In the genomic region with DNA sequence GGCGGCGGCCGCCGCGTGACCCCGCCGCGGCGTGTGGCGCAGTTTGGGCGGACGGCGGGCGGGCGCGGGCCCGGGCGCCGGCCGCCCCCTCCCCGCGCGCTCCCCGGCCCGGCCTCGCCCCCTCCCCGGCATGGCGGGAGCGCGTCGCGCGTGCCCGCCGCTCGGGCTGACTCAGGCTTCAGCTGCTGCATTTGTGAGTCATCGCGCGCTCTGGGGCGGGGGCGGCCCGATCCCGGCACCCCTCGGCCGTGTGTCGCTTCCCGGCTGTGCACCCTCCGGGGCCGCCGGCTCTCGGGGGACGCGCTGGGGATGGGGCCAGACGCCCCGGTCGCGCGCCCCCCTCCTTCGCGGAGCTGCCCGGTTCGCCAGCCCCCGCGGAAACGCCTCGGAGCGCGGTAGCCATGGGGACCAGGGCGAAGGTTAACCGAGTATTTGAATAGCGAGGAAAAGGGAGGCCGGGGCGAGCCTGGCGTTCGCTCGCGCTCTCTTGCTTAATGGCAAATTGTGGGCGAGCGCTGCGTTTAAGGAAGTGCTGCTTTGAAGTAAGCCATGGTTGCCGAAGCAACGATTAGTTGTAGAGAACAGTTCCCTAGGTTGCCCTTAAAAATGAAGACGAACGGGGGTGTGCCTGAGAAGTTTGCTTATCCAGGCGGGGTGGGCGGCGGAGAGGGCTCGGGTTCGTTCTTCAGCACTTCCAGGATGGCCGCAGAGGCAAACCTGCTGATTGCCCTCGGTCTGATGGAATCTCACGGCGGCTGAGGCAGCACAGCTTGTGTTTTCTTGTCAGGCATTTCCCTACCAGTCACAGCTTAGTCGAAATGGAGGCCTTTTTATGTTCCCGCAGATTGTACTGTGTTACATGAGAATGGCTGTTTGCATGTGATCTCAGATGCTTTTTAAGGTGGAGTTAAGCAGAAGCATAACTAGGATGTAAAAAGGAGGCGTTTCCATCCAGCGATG, we compare ENCODE assay signal across 8 cellular contexts. TPM values are rescaled to one million over a fixed set of nuclear protein-coding genes. Genes with fewer than 3 reads are reported as not detected.
DNase-seq lines count a peak whose midpoint lies in the region; ATAC-seq, FAIRE-seq and TF ChIP-seq lines count a peak whose summit lies in the region.

No MANE protein-coding gene starts in this region.

- intact Hi-C loops in HepG2 (cut with micrococcal nuclease; ENCODE audit: unreplicated experiment): no loop called here

- H2AFZ ChIP-seq in HepG2 (ENCODE audit: low read length): no peak overlapping the region

- POLR2A ChIA-PET in GM10248 (lab: Yijun Ruan, JAX) (interaction anchor here (0.6 to 2.1 kb wide), 6 partner anchors 9 to 58 kb away, joined by 3 to 14 read pairs (median 4); no protein-coding TSS in a partner anchor), HepG2 (lab: Yijun Ruan, JAX) (interaction anchor here (1.0 to 5.0 kb wide), 20 partner anchors 11 to 261 kb away, joined by 3 to 87 read pairs (median 7); a partner anchor contains a TSS)

- H3K4me1 ChIP-seq in HAP-1: peaks cover 23% of the 10 kb centered on the region
- H3K4me1 ChIP-seq in HepG2 (ENCODE audit: insufficient read depth, low read length): peaks cover 50% of the 10 kb centered on the region

- TF ChIP-seq EP300 in HepG2 (IDR thresholded peaks at IDR 0.05; ENCODE audit: low read depth in 2 of 2, low read length in 2 of 2) (no peak; a peak in 1 of 4 replicates), HepG2 (CRISPR knock-in tag; IDR thresholded peaks at IDR 0.05; ENCODE audit: borderline replicate concordance) (0 out of 2 replicates have a peak, but pooled peaks have one; percentile 16)

- H3K9me3 ChIP-seq in HAP-1 (no peaks in the 10 kb centered on the region), HepG2 (ENCODE audit: low read length) (no peaks in the 10 kb centered on the region)

- TF ChIP-seq POLR2A in HepG2 (IDR thresholded peaks at IDR 0.05; ENCODE audit: insufficient read depth in 1 of 2, low read depth in 2 of 2, low read length in 2 of 2): peak; percentile 34 to 44; a peak in 2 of 4 replicates

- peaks cover 29% of the 10 kb centered on the region for H3K79me2 ChIP-seq in HepG2 (ENCODE audit: insufficient read depth, low read length)

- in situ Hi-C loops in HAP-1 (cut with MboI; ENCODE audit: low sequenced_read_pairs): no loop called here
- in situ Hi-C loops in HepG2 (cut with HindIII; ENCODE audit: extremely low pct_ligation_motif_present, low pct_unique_long_range_greater_than_20kb): no loop called here

- peak overlapping the region; percentile 100 for H3K9ac ChIP-seq in HepG2 (ENCODE audit: insufficient read depth, low read depth, low read length)

- H3K27me3 ChIP-seq in HAP-1 (ENCODE audit: low read depth) (no peaks in the 10 kb centered on the region), HepG2 (ENCODE audit: control insufficient read depth in 1 of 2, insufficient read depth in 2 of 2, low read length in 2 of 2) (no peaks in the 10 kb centered on the region; a peak in 1 of 5 replicates)

- CTCF ChIA-PET in GM10248 (lab: Yijun Ruan, JAX): interaction anchor here (0.8 to 1.8 kb wide), 5 partner anchors 9 to 230 kb away, joined by 3 to 5 read pairs (median 3); no protein-coding TSS in a partner anchor
- CTCF ChIA-PET in HepG2 (lab: Yijun Ruan, JAX; ENCODE audit: low intra/inter-chr PET ratio, low total read pairs): no interaction called here

- peak overlapping the region; percentile 97 for H3K27ac ChIP-seq in HepG2 (ENCODE audit: extremely low read length, insufficient read depth, low read length)

- TSS peak; percentile 50 for BruUV-seq in HepG2 (replicated peaks; lab: Mats Ljungman, UMichigan)

- peak overlapping the region; percentile 97 for H3K4me2 ChIP-seq in HepG2 (ENCODE audit: low read depth, low read length)

- TF ChIP-seq RAD21 in HepG2 (CRISPR knock-in tag; IDR thresholded peaks at IDR 0.05): 0 out of 2 replicates have a peak, but pooled peaks have one; percentile 11

- H3K36me3 ChIP-seq in HAP-1 (replicated peaks): peaks cover 55% of the 10 kb centered on the region
- H3K36me3 ChIP-seq in HepG2 (replicated peaks in 1 of 2; ENCODE audit: control insufficient read depth in 1 of 2, insufficient read depth in 2 of 2, low read length in 2 of 2): peaks cover 27 to 49% of the 10 kb centered on the region in 2 experiments

- no peak for FAIRE-seq in HepG2 (lab: Jason Lieb, UNC)

- H4K20me1 ChIP-seq in HepG2 (ENCODE audit: insufficient read depth, low read length): peaks cover 35% of the 10 kb centered on the region

- peak; percentile 71 for DNase-seq in GM10248 (ENCODE audit: extremely low spot score)
- DNase-seq in HAP-1 (ENCODE audit: low spot score in 2 of 2): peak in 1 of 2 experiments; percentile 53
- DNase-seq in NCI-H1092 (lab: John Stamatoyannopoulos, UW): peak; percentile 40
- DNase-seq in activated CD4-positive, alpha-beta T cell treated with anti-CD3 and anti-CD28 coated beads, Interleukin-2, amount 50 U/mL, for 24 hours (ENCODE audit: low read depth in 1 of 2, low spot score in 1 of 2): peak; percentile 67 to 73
- peak; percentile 62 for DNase-seq in dedifferentiated amniotic fluid mesenchymal stem cell (ENCODE audit: extremely low spot score)
- DNase-seq in HepG2 (ENCODE audit: low spot score): peak; percentile 64
- DNase-seq in stimulated activated CD4-positive, alpha-beta T cell treated with anti-CD3 and anti-CD28 coated beads, Interleukin-1b, Interleukin-23, amount 100 ng/mL, for 48 hours: peak; percentile 84
- no peak for DNase-seq in NCI-H1694 (lab: John Stamatoyannopoulos, UW)

- 2% methylated on average over 23 of the region's 97 CpGs for WGBS in HepG2 (ENCODE audit: low lambda C conversion rate)

- H3K4me3 ChIP-seq in HAP-1 (peak overlapping the region; percentile 72), HepG2 (replicated peaks in 1 of 3; ENCODE audit: insufficient read depth in 1 of 3, low read depth in 2 of 3, low read length in 3 of 3) (peak overlapping the region; percentile 90 to 97 (median 97))

- TF ChIP-seq CTCF in GM10248 (IDR thresholded peaks at IDR 0.05; ENCODE audit: control extremely low read depth, extremely low read depth, low read depth, missing control alignments): no peak
- TF ChIP-seq CTCF in HepG2 (CRISPR knock-in tag; IDR thresholded peaks at IDR 0.05): 0 out of 2 replicates have a peak, but pooled peaks have one; percentile 5

- peak; percentile 52 for ATAC-seq in HepG2

TF ChIP-seq in HepG2, 621 proteins besides CTCF, POLR2A, EP300 and RAD21 (continues in another document):
- TF ChIP-seq ZZZ3 (CRISPR knock-in tag; IDR thresholded peaks at IDR 0.05; ENCODE audit: borderline replicate concordance) (no peak), REPIN1 (CRISPR knock-in tag; IDR thresholded peaks at IDR 0.05; ENCODE audit: borderline replicate concordance, low read depth) (no peak), ZNF263 (CRISPR knock-in tag; IDR thresholded peaks at IDR 0.05) (0 out of 2 replicates have a peak, but pooled peaks have one; percentile 16), NCOA5 (CRISPR knock-in tag; IDR thresholded peaks at IDR 0.05) (no peak)

RNA-seq across cellular contexts. Expression of a gene that starts 0.9 kb away (rescaled TPM):
- 281 and 333 TPM in 2 replicates for total RNA-seq in HepG2 (2016; rRNA removed; fragmentation: Illumina TruSeq; extraction: Trizol)
- 57.6 and 59.2 TPM in 2 replicates for total RNA-seq in HepG2 (2016; cell fraction: cytosol; rRNA removed; fragmentation: Illumina TruSeq; extraction: Trizol; ENCODE audit: low read depth)
- 289 and 316 TPM in 2 replicates for total RNA-seq in HepG2 (2016; cell fraction: insoluble cytoplasmic fraction; rRNA removed; fragmentation: Illumina TruSeq; extraction: Trizol)
- total RNA-seq in HepG2 (2016; cell fraction: membrane; rRNA removed; fragmentation: Illumina TruSeq; extraction: Trizol): 131 and 147 TPM in 2 replicates
- 180 TPM in 2 replicates for total RNA-seq in HepG2 (2016; cell fraction: nucleus; rRNA removed; fragmentation: Illumina TruSeq; extraction: Trizol)
- polyA plus RNA-seq in HepG2 (2011; rRNA removed): 147 and 189 TPM in 2 replicates
- polyA plus RNA-seq in HepG2 (2011; cell fraction: cytosol; rRNA removed): 98.3 and 109 TPM in 2 replicates
- polyA plus RNA-seq in HepG2 (2011; cell fraction: nucleus; rRNA removed): 192 and 267 TPM in 2 replicates
- polyA plus RNA-seq in HepG2 (2012): 226 and 227 TPM in 2 replicates
- polyA plus RNA-seq in HepG2 (2016; cell fraction: cytosol; fragmentation: Illumina TruSeq; extraction: Trizol; ENCODE audit: low read depth): 34.1 and 47.0 TPM in 2 replicates
- 286 and 291 TPM in 2 replicates for polyA plus RNA-seq in HepG2 (2016; cell fraction: insoluble cytoplasmic fraction; fragmentation: Illumina TruSeq; extraction: Trizol; ENCODE audit: low read depth)
- polyA plus RNA-seq in HepG2 (2016; cell fraction: membrane; fragmentation: Illumina TruSeq; extraction: Trizol; ENCODE audit: low read depth): 74.1 and 96.9 TPM in 2 replicates
- polyA plus RNA-seq in HepG2 (2016; cell fraction: nucleus; fragmentation: Illumina TruSeq; extraction: Trizol; ENCODE audit: insufficient read depth, low read depth): 188 and 207 TPM in 2 replicates
- polyA minus RNA-seq in HepG2 (2011; rRNA and poly(A)+ RNA removed; ENCODE audit: low replicate concordance): 81.5 and 123 TPM in 2 replicates
- polyA minus RNA-seq in HepG2 (2011; cell fraction: cytosol; rRNA and poly(A)+ RNA removed): 55.8 and 65.8 TPM in 2 replicates
- 331 and 439 TPM in 2 replicates for polyA minus RNA-seq in HepG2 (2011; cell fraction: nucleus; rRNA and poly(A)+ RNA removed)

RNA-seq across cellular contexts. Expression of a gene that starts 50.3 kb away (rescaled TPM):
- 41.4 and 56.6 TPM in 2 replicates for total RNA-seq in HepG2 (2016; rRNA removed; fragmentation: Illumina TruSeq; extraction: Trizol)
- total RNA-seq in HepG2 (2016; cell fraction: cytosol; rRNA removed; fragmentation: Illumina TruSeq; extraction: Trizol; ENCODE audit: low read depth): 25.7 and 31.4 TPM in 2 replicates
- total RNA-seq in HepG2 (2016; cell fraction: insoluble cytoplasmic fraction; rRNA removed; fragmentation: Illumina TruSeq; extraction: Trizol): 41.7 and 52.5 TPM in 2 replicates
- total RNA-seq in HepG2 (2016; cell fraction: membrane; rRNA removed; fragmentation: Illumina TruSeq; extraction: Trizol): 39.1 and 48.5 TPM in 2 replicates
- total RNA-seq in HepG2 (2016; cell fraction: nucleus; rRNA removed; fragmentation: Illumina TruSeq; extraction: Trizol): 69.9 and 73.0 TPM in 2 replicates
- 45.0 and 47.7 TPM in 2 replicates for polyA plus RNA-seq in HepG2 (2011; rRNA removed)
- polyA plus RNA-seq in HepG2 (2011; cell fraction: cytosol; rRNA removed): 20.4 and 22.0 TPM in 2 replicates
- 65.4 and 76.5 TPM in 2 replicates for polyA plus RNA-seq in HepG2 (2011; cell fraction: nucleus; rRNA removed)
- polyA plus RNA-seq in HepG2 (2012): 28.5 and 28.9 TPM in 2 replicates
- 16.6 and 18.4 TPM in 2 replicates for polyA plus RNA-seq in HepG2 (2016; cell fraction: cytosol; fragmentation: Illumina TruSeq; extraction: Trizol; ENCODE audit: low read depth)
- polyA plus RNA-seq in HepG2 (2016; cell fraction: insoluble cytoplasmic fraction; fragmentation: Illumina TruSeq; extraction: Trizol; ENCODE audit: low read depth): 45.7 and 50.4 TPM in 2 replicates
- polyA plus RNA-seq in HepG2 (2016; cell fraction: membrane; fragmentation: Illumina TruSeq; extraction: Trizol; ENCODE audit: low read depth): 24.0 and 32.3 TPM in 2 replicates
- polyA plus RNA-seq in HepG2 (2016; cell fraction: nucleus; fragmentation: Illumina TruSeq; extraction: Trizol; ENCODE audit: insufficient read depth, low read depth): 133 and 146 TPM in 2 replicates
- 31.1 and 72.6 TPM in 2 replicates for polyA minus RNA-seq in HepG2 (2011; rRNA and poly(A)+ RNA removed; ENCODE audit: low replicate concordance)
- 21.5 and 30.2 TPM in 2 replicates for polyA minus RNA-seq in HepG2 (2011; cell fraction: cytosol; rRNA and poly(A)+ RNA removed)
- polyA minus RNA-seq in HepG2 (2011; cell fraction: nucleus; rRNA and poly(A)+ RNA removed): 80.9 and 98.8 TPM in 2 replicates
